Comparison of ENCODE assay signal across 28 cellular contexts in genomic region chr17:4827399-4827798, GRCh38.
"Had no signal": no experiment of that assay in that cellular context is flagged by ENCODE, and none has a peak within 500 bp of the region (broad histone marks: within the 10 kb centered on the region; RNA-seq: fewer than 3 reads in every experiment).

No MANE protein-coding gene starts in this region.

- H3K9me3 ChIP-seq: esophagus squamous epithelium, left lung, mucosa of descending colon, pancreas, psoas muscle, sigmoid colon, thoracic aorta had no signal

- DNase-seq: activated CD4-positive, alpha-beta T cell treated with anti-CD3 and anti-CD28 coated beads for 4 hours; activated CD4-positive, alpha-beta T cell treated with anti-CD3 and anti-CD28 coated beads, Interleukin-2, amount 50 U/mL, for 4 hours; activated naive CD4-positive, alpha-beta T cell; activated T-cell treated with anti-CD3 and anti-CD28 coated beads for 4 hours; activated T-cell treated with anti-CD3 and anti-CD28 coated beads, Interleukin-2, amount 50 U/mL, for 72 hours; dermis blood vessel endothelial cell; effector CD4-positive, alpha-beta T cell; esophagus squamous epithelium; foreskin melanocyte; left lung; nephron progenitor cell; pancreas; psoas muscle; sigmoid colon; small intestine; stimulated activated CD4-positive, alpha-beta T cell treated with anti-CD3 and anti-CD28 coated beads, Interleukin-4, amount 100 ng/mL, for 24 hours; T-helper 9 cell; trophoblast cell had no signal

- H3K27ac ChIP-seq: esophagus squamous epithelium, left lung, pancreas, psoas muscle, sigmoid colon, thoracic aorta, VCaP had no signal

- ATAC-seq: activated naive CD4-positive, alpha-beta T cell treated with anti-CD3 and anti-CD28 coated beads, Interleukin-2, amount 50 U/mL, for 72 hours; activated T-cell treated with anti-CD3 and anti-CD28 coated beads, Interleukin-2, amount 50 U/mL, for 72 hours; left lung; mucosa of descending colon; pancreas; psoas muscle; stimulated activated effector memory CD8-positive, alpha-beta T cell treated with anti-CD3 and anti-CD28 coated beads, Interleukin-12 subunit alpha, Interleukin-12 subunit beta, amount 100 ng/mL, for 72 hours had no signal

- H3K36me3 ChIP-seq: pancreas, thoracic aorta had no signal

- H3K4me3 ChIP-seq: esophagus squamous epithelium, left lung, lung, mucosa of descending colon, pancreas, psoas muscle, sigmoid colon, thoracic aorta had no signal

- FAIRE-seq: bronchial epithelial cell, islet of Langerhans, pancreas, small intestine, TTC549, urothelium cell line had no signal

- H3K4me1 ChIP-seq: esophagus squamous epithelium, left lung, pancreas, psoas muscle, sigmoid colon had no signal
